37 cellular contexts compared by ENCODE assay signal in the genomic region with DNA sequence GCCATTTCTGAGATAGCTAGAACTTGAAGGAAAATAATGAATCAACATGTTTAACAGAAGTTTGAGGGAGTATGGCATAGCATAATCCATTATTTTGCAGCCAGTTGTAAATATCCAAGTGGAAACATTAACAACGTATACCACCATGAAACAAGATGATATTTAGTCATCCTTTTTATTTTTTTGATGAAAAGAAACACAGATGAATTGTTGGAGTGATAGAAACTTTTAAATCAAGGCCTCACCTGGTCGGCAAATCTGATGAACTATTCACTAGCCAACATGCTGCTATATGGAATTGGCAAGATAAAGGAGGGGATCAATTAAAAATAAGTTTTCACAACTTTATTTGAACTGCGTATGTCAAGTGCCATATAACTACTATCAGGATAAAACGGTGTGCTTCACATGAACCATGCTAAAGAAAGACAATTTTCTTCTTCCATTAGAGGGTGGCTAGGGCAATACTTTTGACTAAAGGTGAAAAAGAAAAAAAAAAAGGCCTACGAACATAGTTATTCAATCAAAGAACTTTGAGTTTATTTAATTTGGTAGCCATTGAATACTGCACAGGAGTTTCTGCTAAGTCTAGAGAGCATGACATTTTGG.
"Had no signal": no experiment of that assay in that cellular context is flagged by ENCODE, and none has a peak within 500 bp of the region (broad histone marks: within the 10 kb centered on the region; RNA-seq: fewer than 3 reads in every experiment).

No MANE protein-coding gene starts in this region.

- H3K4me3 Mint-ChIP-seq: activated CD4-positive, alpha-beta T cell treated with anti-CD3 and anti-CD28 coated beads for 36 hours; activated CD4-positive, alpha-beta T cell treated with anti-CD3 and anti-CD28 coated beads, Interleukin-2, amount 10 ng/mL, durations not matched to agents 7 days and 5 days; activated CD8-positive, alpha-beta T cell treated with anti-CD3 and anti-CD28 coated beads for 36 hours; activated naive CD4-positive, alpha-beta T cell treated with anti-CD3 and anti-CD28 coated beads for 36 hours; activated naive CD8-positive, alpha-beta T cell treated with anti-CD3 and anti-CD28 coated beads for 36 hours; activated T-cell treated with anti-CD3 and anti-CD28 coated beads, Interleukin-2, amount 50 U/mL, for 4 hours; activated T-cell treated with anti-CD3 and anti-CD28 coated beads, Interleukin-2, amount 50 U/mL, for 72 hours; activated T-helper 1 cell treated with anti-CD3 and anti-CD28 coated beads, Interleukin-12 subunit alpha, Interleukin-12 subunit beta, Interleukin-2, Interleukin-4 antibody, amounts not matched to agents 30 ng/mL and 10 ng/mL and 1 ng/mL, durations not matched to agents 14 hours and 24 hours and 36 hours; activated T-helper 17 cell treated with anti-CD3 and anti-CD28 coated beads, Interleukin-2, amount 50 U/mL, for 72 hours; brain; central memory CD8-positive, alpha-beta T cell; T-helper 1 cell treated with Interleukin-12 subunit alpha and Interleukin-12 subunit beta and Interleukin-4 antibody, amounts not matched to agents 30 μg/mL and 1 μg/mL, for 36 hours; T-helper 2 cell treated with Interferon-gamma antibody and Interleukin-4, amounts not matched to agents 5 μg/mL and 100 μg/mL, for 36 hours had no signal

- H3K9me3 Mint-ChIP-seq: brain had no signal

- H3K4me3 ChIP-seq: adrenal gland, ascending aorta, cardiac muscle cell had no signal

- H3K27ac ChIP-seq: adrenal gland, ascending aorta, cardiac muscle cell, VCaP had no signal

- H3K4me1 ChIP-seq: adrenal gland, ascending aorta had no signal

- H3K27ac Mint-ChIP-seq: activated CD4-positive, alpha-beta T cell treated with anti-CD3 and anti-CD28 coated beads for 36 hours; activated CD4-positive, alpha-beta T cell treated with anti-CD3 and anti-CD28 coated beads, Interleukin-2, amount 10 ng/mL, durations not matched to agents 7 days and 5 days; activated CD8-positive, alpha-beta T cell treated with anti-CD3 and anti-CD28 coated beads for 36 hours; activated naive CD4-positive, alpha-beta T cell treated with anti-CD3 and anti-CD28 coated beads for 36 hours; activated naive CD4-positive, alpha-beta T cell treated with anti-CD3 and anti-CD28 coated beads, Interleukin-2, amount 50 U/mL, for 72 hours; activated naive CD8-positive, alpha-beta T cell treated with anti-CD3 and anti-CD28 coated beads for 36 hours; activated T-cell treated with anti-CD3 and anti-CD28 coated beads, Interleukin-2, amount 50 U/mL, for 72 hours; activated T-helper 1 cell treated with anti-CD3 and anti-CD28 coated beads, Interleukin-12 subunit alpha, Interleukin-12 subunit beta, Interleukin-2, Interleukin-4 antibody, amounts not matched to agents 30 ng/mL and 10 ng/mL and 1 ng/mL, durations not matched to agents 14 hours and 24 hours and 36 hours; activated T-helper 17 cell treated with anti-CD3 and anti-CD28 coated beads, Interleukin-2, amount 50 U/mL, for 72 hours; brain; T-helper 1 cell treated with Interleukin-12 subunit alpha and Interleukin-12 subunit beta and Interleukin-4 antibody, amounts not matched to agents 30 μg/mL and 1 μg/mL, for 36 hours; T-helper 2 cell treated with Interferon-gamma antibody and Interleukin-4, amounts not matched to agents 5 μg/mL and 100 μg/mL, for 36 hours had no signal

- DNase-seq: activated CD4-positive, alpha-beta T cell treated with anti-CD3 and anti-CD28 coated beads for 1 hour; activated CD4-positive, alpha-beta T cell treated with anti-CD3 and anti-CD28 coated beads for 36 hours; activated CD4-positive, alpha-beta T cell treated with anti-CD3 and anti-CD28 coated beads for 48 hours; activated CD4-positive, alpha-beta T cell treated with anti-CD3 and anti-CD28 coated beads, Interleukin-2, amount 10 ng/mL, durations not matched to agents 7 days and 5 days; activated CD4-positive, alpha-beta T cell treated with anti-CD3 and anti-CD28 coated beads, Interleukin-2, amount 50 U/mL, for 48 hours; activated CD4-positive, CD25-positive, alpha-beta regulatory T cell; activated CD8-positive, alpha-beta memory T cell treated with anti-CD3 and anti-CD28 coated beads, Interleukin-2, amount 50 U/mL, for 4 hours; activated CD8-positive, alpha-beta T cell treated with anti-CD3 and anti-CD28 coated beads for 36 hours; activated effector memory CD4-positive, alpha-beta T cell treated with anti-CD3 and anti-CD28 coated beads, Interleukin-2, amount 50 U/mL, for 16 hours; activated gamma-delta T cell treated with Interleukin-2 at 50 U/mL for 16 hours; activated naive CD4-positive, alpha-beta T cell; activated naive CD4-positive, alpha-beta T cell treated with anti-CD3 and anti-CD28 coated beads for 36 hours; activated naive CD4-positive, alpha-beta T cell treated with anti-CD3 and anti-CD28 coated beads, Interleukin-2, amount 50 U/mL, for 16 hours; activated naive CD8-positive, alpha-beta T cell treated with anti-CD3 and anti-CD28 coated beads for 36 hours; activated T-cell treated with anti-CD3 and anti-CD28 coated beads for 4 hours; activated T-cell treated with anti-CD3 and anti-CD28 coated beads, Interleukin-2, amount 50 U/mL, for 1 hour; activated T-cell treated with anti-CD3 and anti-CD28 coated beads, Interleukin-2, amount 50 U/mL, for 4 hours; activated T-cell treated with anti-CD3 and anti-CD28 coated beads, Interleukin-2, amount 50 U/mL, for 72 hours; adrenal gland; amniotic stem cell; anterior cingulate cortex; caudate nucleus; cerebellar nuclear complex; T-helper 1 cell; T-helper 2 cell; T-helper 9 cell had no signal

- ATAC-seq: activated CD4-positive, alpha-beta T cell treated with anti-CD3 and anti-CD28 coated beads for 36 hours; activated CD4-positive, CD25-positive, alpha-beta regulatory T cell treated with anti-CD3 and anti-CD28 coated beads, Interleukin-2, amount 50 U/mL, for 24 hours; activated CD8-positive, alpha-beta T cell treated with anti-CD3 and anti-CD28 coated beads for 36 hours; activated naive CD4-positive, alpha-beta T cell treated with anti-CD3 and anti-CD28 coated beads, Interleukin-2, amount 50 U/mL, for 72 hours; activated T-cell treated with anti-CD3 and anti-CD28 coated beads, Interleukin-2, amount 50 U/mL, for 4 hours; activated T-cell treated with anti-CD3 and anti-CD28 coated beads, Interleukin-2, amount 50 U/mL, for 72 hours; activated T-helper 17 cell treated with anti-CD3 and anti-CD28 coated beads, Interleukin-2, amount 50 U/mL, for 72 hours had no signal

- H3K36me3 Mint-ChIP-seq: activated naive CD8-positive, alpha-beta T cell treated with anti-CD3 and anti-CD28 coated beads for 36 hours; brain had no signal

- H3K27me3 Mint-ChIP-seq: activated CD4-positive, alpha-beta T cell treated with anti-CD3 and anti-CD28 coated beads for 36 hours; activated CD4-positive, alpha-beta T cell treated with anti-CD3 and anti-CD28 coated beads, Interleukin-2, amount 10 ng/mL, durations not matched to agents 7 days and 5 days; activated CD8-positive, alpha-beta T cell treated with anti-CD3 and anti-CD28 coated beads for 36 hours; activated naive CD8-positive, alpha-beta T cell treated with anti-CD3 and anti-CD28 coated beads for 36 hours; activated T-helper 17 cell treated with anti-CD3 and anti-CD28 coated beads, Interleukin-2, amount 50 U/mL, for 72 hours; central memory CD8-positive, alpha-beta T cell had no signal

- H3K4me1 Mint-ChIP-seq: activated CD4-positive, alpha-beta T cell treated with anti-CD3 and anti-CD28 coated beads for 36 hours; activated CD4-positive, alpha-beta T cell treated with anti-CD3 and anti-CD28 coated beads, Interleukin-2, amount 10 ng/mL, durations not matched to agents 7 days and 5 days; activated naive CD8-positive, alpha-beta T cell treated with anti-CD3 and anti-CD28 coated beads for 36 hours; activated T-helper 17 cell treated with anti-CD3 and anti-CD28 coated beads, Interleukin-2, amount 50 U/mL, for 72 hours; brain; central memory CD8-positive, alpha-beta T cell had no signal

- H3K27me3 ChIP-seq: adrenal gland, ascending aorta, cardiac muscle cell had no signal

- H3K36me3 ChIP-seq: adrenal gland, ascending aorta, cardiac muscle cell had no signal

- H3K9me3 ChIP-seq: adrenal gland, ascending aorta had no signal
